10 cellular contexts compared by ENCODE assay signal in genomic region chr9:20981486-20981885, GRCh38. TPM values are rescaled to one million over a fixed set of nuclear protein-coding genes. Genes with fewer than 3 reads are reported as not detected.
DNase-seq lines count a peak whose midpoint lies in the region; ATAC-seq and TF ChIP-seq lines count a peak whose summit lies in the region.
"Had no signal": no experiment of that assay in that cellular context is flagged by ENCODE, and none has a peak within 500 bp of the region (broad histone marks: within the 10 kb centered on the region; RNA-seq: fewer than 3 reads in every experiment).

No MANE protein-coding gene starts in this region.

- H3K27ac Mint-ChIP-seq in stimulated activated memory B cell treated with anti-CD40 and anti-IgM and Interleukin-4, amounts not matched to agents 10 μg/mL and 1 μg/mL and 100 μg/mL, for 72 hours, result peak overlapping the region; percentile 32

- ATAC-seq in GM21390 (IDR thresholded peaks at IDR 0.05; ENCODE audit: unreplicated experiment) (peak; percentile 8), foreskin keratinocyte (no peak), HG03342 (IDR thresholded peaks at IDR 0.05; ENCODE audit: unreplicated experiment) (no peak)
- ATAC-seq in stimulated activated memory B cell treated with anti-CD40 and anti-IgM and Interleukin-4, amounts not matched to agents 10 μg/mL and 1 μg/mL and 100 μg/mL, for 72 hours, result no peak

- TF ChIP-seq CTCF in foreskin keratinocyte (conservative IDR thresholded peaks at IDR 0.05) (no peak), BE2C (IDR thresholded peaks at IDR 0.05; ENCODE audit: low read depth, low read length) (no peak)

- H3K36me3 ChIP-seq in SJSA1 (peaks cover 4% of the 10 kb centered on the region; the same call in 1 of the 2 replicates), BE2C (no peaks in the 10 kb centered on the region)

- DNase-seq in SJSA1 (ENCODE audit: low read depth in 1 of 2, low spot score in 2 of 2) (peak; percentile 64 to 83), foreskin keratinocyte (peak; percentile 4 to 33), iPS-NIHi7 (ENCODE audit: extremely low spot score) (no peak), BE2C (no peak), SIG-M5 treated with dmso at 0.1 percent for 504 hours (lab: John Stamatoyannopoulos, UW; ENCODE audit: unreplicated experiment) (no peak)
- DNase-seq: H9 had no signal

- H3K4me3 Mint-ChIP-seq in stimulated activated memory B cell treated with anti-CD40 and anti-IgM and Interleukin-4, amounts not matched to agents 10 μg/mL and 1 μg/mL and 100 μg/mL, for 72 hours, result no peak overlapping the region
- H3K4me3 Mint-ChIP-seq: H9 had no signal

- H3K27ac ChIP-seq in SJSA1, result peak overlapping the region; percentile 82
- no peak overlapping the region for H3K27ac ChIP-seq in foreskin keratinocyte

- H3K9me3 Mint-ChIP-seq in stimulated activated memory B cell treated with anti-CD40 and anti-IgM and Interleukin-4, amounts not matched to agents 10 μg/mL and 1 μg/mL and 100 μg/mL, for 72 hours, result no peaks in the 10 kb centered on the region
- H3K9me3 Mint-ChIP-seq: H9 had no signal

- peaks cover 48% of the 10 kb centered on the region for H3K36me3 Mint-ChIP-seq in stimulated activated memory B cell treated with anti-CD40 and anti-IgM and Interleukin-4, amounts not matched to agents 10 μg/mL and 1 μg/mL and 100 μg/mL, for 72 hours

- H3K9me3 ChIP-seq in SJSA1 (replicated peaks), result no peaks in the 10 kb centered on the region
- H3K9me3 ChIP-seq in BE2C, result no peaks in the 10 kb centered on the region

- H3K4me1 ChIP-seq in SJSA1 (replicated peaks) (peaks cover 22% of the 10 kb centered on the region), foreskin keratinocyte (no peaks in the 10 kb centered on the region), BE2C (no peaks in the 10 kb centered on the region)

- no peaks in the 10 kb centered on the region for H3K27me3 Mint-ChIP-seq in stimulated activated memory B cell treated with anti-CD40 and anti-IgM and Interleukin-4, amounts not matched to agents 10 μg/mL and 1 μg/mL and 100 μg/mL, for 72 hours

- peaks cover 12% of the 10 kb centered on the region for H3K4me1 Mint-ChIP-seq in stimulated activated memory B cell treated with anti-CD40 and anti-IgM and Interleukin-4, amounts not matched to agents 10 μg/mL and 1 μg/mL and 100 μg/mL, for 72 hours
- H3K4me1 Mint-ChIP-seq: H9 had no signal

- H3K4me3 ChIP-seq in SJSA1, result no peak overlapping the region
- no peak overlapping the region for H3K4me3 ChIP-seq in BE2C (ENCODE audit: low read depth, low read length)
- H3K4me3 ChIP-seq: lung had no signal

- H3K27me3 ChIP-seq in SJSA1 (replicated peaks) (no peaks in the 10 kb centered on the region), foreskin keratinocyte (no peaks in the 10 kb centered on the region), BE2C (no peaks in the 10 kb centered on the region)

RNA-seq across cellular contexts. Expression of gene HACD4, which starts 50.0 kb away (rescaled TPM):
- 2.6 and 5.2 TPM in 2 replicates for total RNA-seq in SJSA1 (2014; rRNA removed; shearing (Covaris generic))
- 5.4 and 7.9 TPM in 2 replicates for total RNA-seq in foreskin keratinocyte
- 2.7 and 3.6 TPM in 2 replicates for polyA plus RNA-seq in foreskin keratinocyte
- polyA plus RNA-seq in BE2C (2012; ENCODE audit: insufficient read depth, insufficient read length, low read depth), result 0.12 TPM

Comparison
In these comparisons a context has a peak if more than half of its experiments do, and no peak if none do; other contexts are left out.
1. DNase-seq: peak in SJSA1 (2 of 2) and foreskin keratinocyte (2 of 2); none in iPS-NIHi7 (single experiment), BE2C (single experiment) and SIG-M5 treated with dmso at 0.1 percent for 504 hours (single experiment).